ENCODE assay signal across 17 cellular contexts in genomic region chr12:13194462-13195110, GRCh38. TPM values are rescaled to one million over a fixed set of nuclear protein-coding genes. Genes with fewer than 3 reads are reported as not detected.
DNase-seq lines count a peak whose midpoint lies in the region; ATAC-seq and TF ChIP-seq lines count a peak whose summit lies in the region.
"Had no signal": no experiment of that assay in that cellular context is flagged by ENCODE, and none has a peak within 500 bp of the region (broad histone marks: within the 10 kb centered on the region; RNA-seq: fewer than 3 reads in every experiment).

No MANE protein-coding gene starts in this region.

- peak overlapping the region; percentile 85 to 99 (median 97) for H3K27ac Mint-ChIP-seq in nephron

- peak overlapping the region in 1 of 3 experiments; percentile 51 for H3K4me3 Mint-ChIP-seq in nephron
- H3K4me3 Mint-ChIP-seq: central memory CD8-positive, alpha-beta T cell; T-helper 17 cell had no signal

- H3K36me3 Mint-ChIP-seq in nephron (ENCODE audit: low read depth), result no peaks in the 10 kb centered on the region
- H3K36me3 Mint-ChIP-seq: naive thymus-derived CD4-positive, alpha-beta T cell had no signal

- H3K9me3 Mint-ChIP-seq in nephron, result no peaks in the 10 kb centered on the region
- H3K9me3 Mint-ChIP-seq: central memory CD8-positive, alpha-beta T cell; naive thymus-derived CD4-positive, alpha-beta T cell had no signal

- DNase-seq in LoVo (ENCODE audit: low spot score), result peak; percentile 62
- DNase-seq in choroid plexus epithelial cell (ENCODE audit: low read depth), result peak; percentile 52
- no peak for DNase-seq in SW 1271 (lab: John Stamatoyannopoulos, UW)
- no peak for DNase-seq in activated CD8-positive, alpha-beta memory T cell treated with anti-CD3 and anti-CD28 coated beads, Interleukin-2, amount 50 U/mL, for 4 hours
- DNase-seq in omental fat pad (ENCODE audit: low spot score), result no peak
- DNase-seq in foreskin melanocyte, result no peak
- DNase-seq: activated CD4-positive, alpha-beta T cell treated with anti-CD3 and anti-CD28 coated beads, Interleukin-2, amount 50 U/mL, for 1 hour; activated gamma-delta T cell; AML-193; EL; Kasumi-1; naive thymus-derived CD4-positive, alpha-beta T cell; NCI-H2029; T-helper 17 cell had no signal

- H3K4me3 ChIP-seq in ACC112 (ENCODE audit: low read depth, low read length) (no peak overlapping the region), choroid plexus epithelial cell (ENCODE audit: low read depth, low read length) (no peak overlapping the region)

- peaks cover 35% of the 10 kb centered on the region for H3K4me1 ChIP-seq in ACC112 (ENCODE audit: control insufficient read depth, insufficient read depth, low read length, unreplicated experiment)

- no peak for TF ChIP-seq CTCF in choroid plexus epithelial cell (conservative IDR thresholded peaks at IDR 0.05; ENCODE audit: low read depth, low read length)
- no peak for TF ChIP-seq CTCF in nephron (IDR thresholded peaks at IDR 0.05; ENCODE audit: unreplicated experiment in 3 of 3)
- TF ChIP-seq CTCF in omental fat pad (IDR thresholded peaks at IDR 0.05), result no peak

- H3K79me2 ChIP-seq in ACC112 (ENCODE audit: control insufficient read depth, insufficient read depth, low read length, unreplicated experiment), result peaks cover 37% of the 10 kb centered on the region

- peaks cover 86% of the 10 kb centered on the region for H3K4me1 Mint-ChIP-seq in nephron

- no peaks in the 10 kb centered on the region for H3K27me3 Mint-ChIP-seq in nephron (ENCODE audit: low read depth)

- H3K27me3 ChIP-seq in ACC112 (ENCODE audit: insufficient read depth, low read length), result no peaks in the 10 kb centered on the region

- H2AFZ ChIP-seq in ACC112 (ENCODE audit: low read length, unreplicated experiment), result peak overlapping the region; percentile 65

- no peaks in the 10 kb centered on the region; the same call in 1 of the 2 replicates for H3K36me3 ChIP-seq in ACC112 (ENCODE audit: insufficient read depth, low read length)

- no peak for ATAC-seq in omental fat pad (ENCODE audit: low FRiP score)
- ATAC-seq: naive thymus-derived CD4-positive, alpha-beta T cell; T-helper 17 cell had no signal

- H3K27ac ChIP-seq in ACC112 (ENCODE audit: low read depth, low read length), result peak overlapping the region; percentile 99

RNA-seq across cellular contexts. Expression of gene EMP1, which starts 1.9 kb away (rescaled TPM):
- 1,000 to 10,000 TPM in 2 of 4 donors, 100 to 1,000 TPM in 2; 687 to 4,689 (median 1,133) TPM for total RNA-seq in omental fat pad

Comparison
In these comparisons a context has a peak if more than half of its experiments do, and no peak if none do; other contexts are left out.
1. DNase-seq: peak in LoVo (single experiment) and choroid plexus epithelial cell (single experiment); none in SW 1271 (0 of 2), activated CD8-positive, alpha-beta memory T cell treated with anti-CD3 and anti-CD28 coated beads, Interleukin-2, amount 50 U/mL, for 4 hours (single experiment), omental fat pad (single experiment) and foreskin melanocyte (single experiment).